In genomic region chr4:151690164-151690856, GRCh38 we compare ENCODE assay signal across 12 cellular contexts.
DNase-seq lines count a peak whose midpoint lies in the region; ATAC-seq, FAIRE-seq and TF ChIP-seq lines count a peak whose summit lies in the region.
"Had no signal": no experiment of that assay in that cellular context is flagged by ENCODE, and none has a peak within 500 bp of the region (broad histone marks: within the 10 kb centered on the region; RNA-seq: fewer than 3 reads in every experiment).

No MANE protein-coding gene starts in this region.

- in situ Hi-C loops in GM23248 (cut with MboI), result no loop called here

- TF ChIP-seq CTCF in left ventricle myocardium inferior (IDR thresholded peaks at IDR 0.05; ENCODE audit: borderline replicate concordance), result no peak

- no peaks in the 10 kb centered on the region for H3K79me2 ChIP-seq in GM23248 (ENCODE audit: insufficient read depth)

- no peak for ATAC-seq in GM21737 (IDR thresholded peaks at IDR 0.05; ENCODE audit: unreplicated experiment)
- ATAC-seq in HG02678 (IDR thresholded peaks at IDR 0.05; ENCODE audit: unreplicated experiment), result no peak
- ATAC-seq: mucosa of descending colon had no signal

- no peak for FAIRE-seq in small intestine (lab: Jason Lieb, UNC)
- FAIRE-seq: bronchial epithelial cell had no signal

- H3K36me3 ChIP-seq in GM23248 (ENCODE audit: low read depth), result no peaks in the 10 kb centered on the region
- H3K36me3 ChIP-seq in left ventricle myocardium inferior, result no peaks in the 10 kb centered on the region
- no peaks in the 10 kb centered on the region for H3K36me3 ChIP-seq in small intestine (ENCODE audit: control insufficient read depth in 2 of 2, insufficient read depth in 2 of 2, low read length in 2 of 2)

- WGBS in GM23248 (ENCODE audit: low coverage in 1 of 2, low lambda C conversion rate in 2 of 2, missing lambda C conversion rate in 2 of 2), 2 experiments, result 1 to 2% methylated on average over 4 of the region's 4 CpGs
- WGBS in small intestine, 3 donors, result 47 to 56% (median 50%) methylated on average over 4 of the region's 4 CpGs

- H3K4me3 ChIP-seq in GM23248, result peak overlapping the region; percentile 35
- no peak overlapping the region for H3K4me3 ChIP-seq in left ventricle myocardium inferior
- no peak overlapping the region for H3K4me3 ChIP-seq in small intestine (ENCODE audit: low read depth in 1 of 2, low read length in 2 of 2)
- H3K4me3 ChIP-seq: mucosa of descending colon had no signal

- H3K4me2 ChIP-seq in GM23248 (ENCODE audit: unreplicated experiment), result peak overlapping the region; percentile 67

- H3F3A ChIP-seq in GM23248 (ENCODE audit: insufficient read depth), result peaks cover 30% of the 10 kb centered on the region

- H3K9me3 ChIP-seq in GM23248 (ENCODE audit: low read depth) (no peaks in the 10 kb centered on the region), left ventricle myocardium inferior (replicated peaks) (no peaks in the 10 kb centered on the region), small intestine (ENCODE audit: control insufficient read depth, low read depth) (no peaks in the 10 kb centered on the region)
- H3K9me3 ChIP-seq: mucosa of descending colon had no signal

- intact Hi-C loops in left ventricle myocardium inferior (cut with micrococcal nuclease), result no loop called here

- peak; percentile 77 for DNase-seq in GM23248
- DNase-seq in amniotic epithelial cell (ENCODE audit: low read depth), result peak; percentile 92
- no peak for DNase-seq in left ventricle myocardium inferior
- peak; percentile 7 for DNase-seq in small intestine
- no peak for DNase-seq in DMS 273 treated with DMSO at 0.1 percent for 48 hours (lab: John Stamatoyannopoulos, UW)
- DNase-seq in activated T-cell treated with anti-CD3 and anti-CD28 coated beads, Interleukin-2, amount 50 U/mL, for 1 hour, result no peak
- DNase-seq: head of caudate nucleus; mucosa of descending colon; stimulated activated naive CD4-positive, alpha-beta T cell had no signal

- no peaks in the 10 kb centered on the region for H3K9me2 ChIP-seq in GM23248 (ENCODE audit: insufficient read depth)

- H3K27me3 ChIP-seq in GM23248 (replicated peaks; ENCODE audit: insufficient read depth) (no peaks in the 10 kb centered on the region), left ventricle myocardium inferior (ENCODE audit: low read depth) (no peaks in the 10 kb centered on the region), small intestine (ENCODE audit: control insufficient read depth in 2 of 2, insufficient read depth in 2 of 2, low read length in 2 of 2) (no peaks in the 10 kb centered on the region)

- H3K4me1 ChIP-seq in GM23248 (ENCODE audit: insufficient read depth) (peaks cover 47% of the 10 kb centered on the region), left ventricle myocardium inferior (peaks cover 96% of the 10 kb centered on the region), small intestine (ENCODE audit: control insufficient read depth in 2 of 2, insufficient read depth in 1 of 2, low read depth in 1 of 2, low read length in 1 of 2) (no peaks in the 10 kb centered on the region)

- no peaks in the 10 kb centered on the region for H4K20me1 ChIP-seq in GM23248 (ENCODE audit: insufficient read depth)

- peak overlapping the region; percentile 49 for H3K9ac ChIP-seq in GM23248

- H3K27ac ChIP-seq in GM23248, result peak overlapping the region; percentile 65
- H3K27ac ChIP-seq in left ventricle myocardium inferior (replicated peaks), result peak overlapping the region; percentile 92
- H3K27ac ChIP-seq in small intestine (ENCODE audit: low read depth in 1 of 2, low read length in 1 of 2), result no peak overlapping the region

- H2AFZ ChIP-seq in GM23248, result peak overlapping the region; percentile 10; the same call in 1 of the 2 replicates

Comparison
In these comparisons a context has a peak if more than half of its experiments do, and no peak if none do; other contexts are left out.
1. DNase-seq: peak in GM23248 (single experiment), amniotic epithelial cell (single experiment) and small intestine (single experiment); none in left ventricle myocardium inferior (single experiment), DMS 273 treated with DMSO at 0.1 percent for 48 hours (single experiment) and activated T-cell treated with anti-CD3 and anti-CD28 coated beads, Interleukin-2, amount 50 U/mL, for 1 hour (single experiment).
2. H3K27ac ChIP-seq: peak in GM23248 (single experiment) and left ventricle myocardium inferior (single experiment); none in small intestine (0 of 2).